ENCODE assay signal across 27 cellular contexts in the genomic region with DNA sequence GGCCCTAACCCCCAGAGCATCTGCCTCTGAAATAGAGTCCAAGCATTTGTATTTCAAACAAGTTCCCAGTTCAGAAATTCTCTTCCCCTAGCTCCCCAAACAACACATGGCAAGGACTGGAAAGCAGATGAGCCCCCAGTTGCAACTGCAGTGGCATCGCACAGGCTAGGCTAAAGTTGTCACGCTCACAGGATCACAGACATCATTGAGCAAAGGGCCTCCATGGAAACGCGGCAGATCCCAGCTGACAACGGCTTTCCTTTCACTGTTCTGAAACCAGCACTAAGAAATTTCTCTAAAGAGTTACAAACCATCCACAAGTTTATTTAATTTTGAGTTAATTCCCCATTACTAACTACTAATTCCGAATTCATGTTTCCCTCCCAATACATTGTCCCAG.
"Had no signal": no experiment of that assay in that cellular context is flagged by ENCODE, and none has a peak within 500 bp of the region (broad histone marks: within the 10 kb centered on the region; RNA-seq: fewer than 3 reads in every experiment).

No MANE protein-coding gene starts in this region.

- H3K27me3 Mint-ChIP-seq: naive B cell; natural killer cell treated with Interleukin-12 subunit alpha and Interleukin-12 subunit beta and Interleukin-15 and Interleukin-18, amount 100 ng/mL, for 72 hours; stimulated activated naive B cell treated with anti-CD40 and anti-IgM and Interleukin-4, amounts not matched to agents 10 μg/mL and 1 μg/mL and 100 μg/mL, for 72 hours; stimulated activated naive CD8-positive, alpha-beta T cell treated with anti-CD3 and anti-CD28 coated beads, Interleukin-15, Interleukin-2, amounts not matched to agents 100 ng/mL and 50 ng/mL, for 24 hours had no signal

- H3K36me3 Mint-ChIP-seq: natural killer cell treated with Interleukin-12 subunit alpha and Interleukin-12 subunit beta and Interleukin-15 and Interleukin-18, amount 100 ng/mL, for 72 hours; stimulated activated effector memory CD8-positive, alpha-beta T cell treated with anti-CD3 and anti-CD28 coated beads, Interleukin-12 subunit alpha, Interleukin-12 subunit beta, amount 100 ng/mL, for 72 hours had no signal

- H3K4me3 ChIP-seq: pancreas, prostate gland, right atrium auricular region, right lobe of liver, sigmoid colon, stomach, thoracic aorta, thyroid gland, tibial nerve, upper lobe of left lung, vagina had no signal

- H3K27me3 ChIP-seq: neutrophil, pancreas, right atrium auricular region, right lobe of liver, sigmoid colon, stomach, thyroid gland, tibial nerve, upper lobe of left lung, vagina had no signal

- H3K27ac Mint-ChIP-seq: naive thymus-derived CD8-positive, alpha-beta T cell; natural killer cell treated with Interleukin-12 subunit alpha and Interleukin-12 subunit beta and Interleukin-15 and Interleukin-18, amount 100 ng/mL, for 72 hours; stimulated activated effector memory CD8-positive, alpha-beta T cell treated with anti-CD3 and anti-CD28 coated beads, Interleukin-12 subunit alpha, Interleukin-12 subunit beta, amount 100 ng/mL, for 72 hours; stimulated activated naive B cell treated with anti-CD40 and anti-IgM and Interleukin-4, amounts not matched to agents 10 μg/mL and 1 μg/mL and 100 μg/mL, for 72 hours; stimulated activated naive CD8-positive, alpha-beta T cell treated with anti-CD3 and anti-CD28 coated beads, Interleukin-15, Interleukin-2, amounts not matched to agents 100 ng/mL and 50 ng/mL, for 24 hours had no signal

- FAIRE-seq: pancreas, small intestine, urothelium cell line had no signal

- H3K4me1 Mint-ChIP-seq: naive thymus-derived CD8-positive, alpha-beta T cell; stimulated activated effector memory CD8-positive, alpha-beta T cell treated with anti-CD3 and anti-CD28 coated beads, Interleukin-12 subunit alpha, Interleukin-12 subunit beta, amount 100 ng/mL, for 72 hours had no signal

- DNase-seq: naive B cell; naive thymus-derived CD8-positive, alpha-beta T cell; pancreas; retina; right lobe of liver; sigmoid colon; small intestine; stimulated activated CD4-positive, alpha-beta T cell treated with anti-CD3 and anti-CD28 coated beads, Interleukin-15, amount 100 ng/mL, for 24 hours; stimulated activated CD4-positive, alpha-beta T cell treated with anti-CD3 and anti-CD28 coated beads, Interleukin-2, amount 100 ng/mL, for 24 hours; stimulated activated CD4-positive, alpha-beta T cell treated with anti-CD3 and anti-CD28 coated beads, Interleukin-2, amount 100 ng/mL, for 48 hours; stimulated activated CD4-positive, alpha-beta T cell treated with anti-CD3 and anti-CD28 coated beads, Interleukin-4, amount 100 ng/mL, for 24 hours; stimulated activated naive B cell treated with anti-CD40 and anti-IgM and Interleukin-4, amounts not matched to agents 10 μg/mL and 1 μg/mL and 100 μg/mL, for 72 hours; stimulated activated naive CD4-positive, alpha-beta T cell treated with Interleukin-2 at 50 U/mL for 16 hours; stomach; thyroid gland; trophoblast cell; upper lobe of left lung had no signal

- H3K36me3 ChIP-seq: neutrophil, pancreas, prostate gland, right atrium auricular region, right lobe of liver, sigmoid colon, thoracic aorta, thyroid gland, upper lobe of left lung, vagina had no signal

- H3K4me1 ChIP-seq: prostate gland, sigmoid colon, thyroid gland, tibial nerve, vagina had no signal

- H3K27ac ChIP-seq: neutrophil, pancreas, prostate gland, right atrium auricular region, right lobe of liver, sigmoid colon, stomach, thoracic aorta, thyroid gland, tibial nerve, upper lobe of left lung, vagina had no signal

- H3K4me3 Mint-ChIP-seq: naive thymus-derived CD8-positive, alpha-beta T cell; natural killer cell treated with Interleukin-12 subunit alpha and Interleukin-12 subunit beta and Interleukin-15 and Interleukin-18, amount 100 ng/mL, for 72 hours; stimulated activated effector memory CD8-positive, alpha-beta T cell treated with anti-CD3 and anti-CD28 coated beads, Interleukin-12 subunit alpha, Interleukin-12 subunit beta, amount 100 ng/mL, for 72 hours; stimulated activated naive B cell treated with anti-CD40 and anti-IgM and Interleukin-4, amounts not matched to agents 10 μg/mL and 1 μg/mL and 100 μg/mL, for 72 hours; stimulated activated naive CD8-positive, alpha-beta T cell treated with anti-CD3 and anti-CD28 coated beads, Interleukin-15, Interleukin-2, amounts not matched to agents 100 ng/mL and 50 ng/mL, for 24 hours had no signal

- H3K9me3 ChIP-seq: neutrophil, pancreas, prostate gland, right lobe of liver, thyroid gland had no signal
